In the genomic region with DNA sequence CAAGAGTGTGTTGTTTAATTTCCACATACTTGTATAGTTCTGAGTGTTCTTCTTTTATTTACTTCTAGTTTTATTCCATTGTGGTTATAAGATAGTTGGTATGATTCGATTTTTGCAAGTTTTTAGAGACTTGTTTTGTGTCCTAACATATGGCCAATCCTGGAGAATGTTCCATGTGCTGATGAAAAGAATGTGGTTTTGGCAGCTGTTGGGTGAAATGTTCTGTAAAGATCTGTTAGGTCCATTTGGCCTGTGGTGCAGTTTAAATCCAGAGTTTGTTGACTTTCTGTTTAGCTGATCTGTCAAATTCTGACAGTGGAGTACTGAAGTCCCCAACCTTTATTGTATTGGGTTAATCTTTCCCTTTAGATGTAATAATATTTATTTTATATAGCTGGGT, we compare ENCODE assay signal across 20 cellular contexts. TPM values are rescaled to one million over a fixed set of nuclear protein-coding genes. Genes with fewer than 3 reads are reported as not detected.
"Had no signal": no experiment of that assay in that cellular context is flagged by ENCODE, and none has a peak within 500 bp of the region (broad histone marks: within the 10 kb centered on the region; RNA-seq: fewer than 3 reads in every experiment).

No MANE protein-coding gene starts in this region.

- DNase-seq: KBM-7, MG63, NCI-H1092, NCI-H1105 treated with DMSO at 0.1 percent for 48 hours, NCI-H1417 treated with DMSO at 0.1 percent for 48 hours, NCI-H146, NCI-H1694 treated with DMSO at 0.1 percent for 48 hours, NCI-H1930, NCI-H2081, NCI-H2107, NCI-H226, NCI-H446, NCI-H510A, NCI-H524 treated with DMSO at 0.1 percent for 48 hours, NCI-H69, NCI-H774, PC-3, SHP77 treated with DMSO at 0.1 percent for 48 hours, SJCRH30 had no signal

RNA-seq across cellular contexts. Expression of a gene that starts 22.5 kb away (rescaled TPM):
- total RNA-seq: HT-29 had no signal
